Comparison of ENCODE assay signal across 29 cellular contexts in the genomic region with DNA sequence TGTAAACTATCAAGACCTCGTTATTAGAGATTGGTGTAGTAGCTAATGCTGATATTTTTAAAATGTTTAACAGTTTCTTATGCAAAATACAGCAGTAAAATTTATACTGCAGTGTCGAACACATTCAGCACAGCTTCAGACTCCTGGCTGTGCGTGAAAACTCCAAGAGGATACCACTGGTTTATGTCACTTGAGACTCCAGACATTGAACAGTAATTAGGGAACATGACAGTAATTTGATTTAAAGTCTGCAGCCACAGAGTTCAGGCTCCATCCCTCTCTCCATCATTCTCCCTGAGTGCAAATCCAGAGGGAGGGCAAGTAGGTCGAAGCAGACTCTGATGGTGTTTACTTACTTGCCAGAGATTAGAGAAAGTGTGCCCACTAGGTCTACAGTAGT.
"Had no signal": no experiment of that assay in that cellular context is flagged by ENCODE, and none has a peak within 500 bp of the region (broad histone marks: within the 10 kb centered on the region; RNA-seq: fewer than 3 reads in every experiment).

No MANE protein-coding gene starts in this region.

- H3K27me3 ChIP-seq: adrenal gland, ascending aorta, heart left ventricle, left lung, right atrium auricular region, thyroid gland, upper lobe of left lung, vagina had no signal

- H3K36me3 Mint-ChIP-seq: activated naive CD8-positive, alpha-beta T cell treated with anti-CD3 and anti-CD28 coated beads for 36 hours; brain; natural killer cell treated with Interleukin-12 subunit alpha and Interleukin-12 subunit beta and Interleukin-15 and Interleukin-18, amount 100 ng/mL, for 72 hours; stimulated activated memory B cell treated with anti-CD40 and anti-IgM and Interleukin-4, amounts not matched to agents 10 μg/mL and 1 μg/mL and 100 μg/mL, for 72 hours had no signal

- H3K4me1 ChIP-seq: adrenal gland, ascending aorta, foreskin keratinocyte, heart left ventricle, left lung, lower lobe of right lung, right atrium auricular region, thyroid gland, upper lobe of left lung, vagina had no signal

- H3K27ac ChIP-seq: adrenal gland, ascending aorta, foreskin keratinocyte, heart left ventricle, left lung, lower lobe of right lung, right atrium auricular region, thyroid gland, upper lobe of left lung, vagina had no signal

- FAIRE-seq: endothelial cell of umbilical vein had no signal

- H3K9me3 Mint-ChIP-seq: activated naive CD4-positive, alpha-beta T cell treated with anti-CD3 and anti-CD28 coated beads for 36 hours; activated naive CD8-positive, alpha-beta T cell treated with anti-CD3 and anti-CD28 coated beads for 36 hours; activated T-helper 1 cell treated with anti-CD3 and anti-CD28 coated beads, Interleukin-12 subunit alpha, Interleukin-12 subunit beta, Interleukin-2, Interleukin-4 antibody, amounts not matched to agents 30 ng/mL and 10 ng/mL and 1 ng/mL, durations not matched to agents 14 hours and 24 hours and 36 hours; brain; natural killer cell treated with Interleukin-12 subunit alpha and Interleukin-12 subunit beta and Interleukin-15 and Interleukin-18, amount 100 ng/mL, for 72 hours; stimulated activated memory B cell treated with anti-CD40 and anti-IgM and Interleukin-4, amounts not matched to agents 10 μg/mL and 1 μg/mL and 100 μg/mL, for 72 hours; stimulated activated naive CD8-positive, alpha-beta T cell treated with anti-CD3 and anti-CD28 coated beads, Interleukin-15, amount 100 ng/mL, for 72 hours; T-helper 2 cell treated with Interferon-gamma antibody and Interleukin-4, amounts not matched to agents 5 μg/mL and 100 μg/mL, for 36 hours had no signal

- H3K4me3 ChIP-seq: adrenal gland, ascending aorta, heart left ventricle, left lung, lower lobe of right lung, mucosa of descending colon, right atrium auricular region, smooth muscle cell, thyroid gland, upper lobe of left lung, vagina had no signal

- ATAC-seq: foreskin keratinocyte; heart left ventricle; left lung; lower lobe of right lung; mucosa of descending colon; natural killer cell treated with Interleukin-12 subunit alpha and Interleukin-12 subunit beta and Interleukin-15 and Interleukin-18, amount 100 ng/mL, for 72 hours; stimulated activated memory B cell treated with anti-CD40 and anti-IgM and Interleukin-4, amounts not matched to agents 10 μg/mL and 1 μg/mL and 100 μg/mL, for 72 hours; stimulated activated naive CD8-positive, alpha-beta T cell treated with anti-CD3 and anti-CD28 coated beads, Interleukin-15, amount 100 ng/mL, for 72 hours had no signal

- H3K27ac Mint-ChIP-seq: activated naive CD4-positive, alpha-beta T cell treated with anti-CD3 and anti-CD28 coated beads for 36 hours; activated naive CD8-positive, alpha-beta T cell treated with anti-CD3 and anti-CD28 coated beads for 36 hours; activated T-helper 1 cell treated with anti-CD3 and anti-CD28 coated beads, Interleukin-12 subunit alpha, Interleukin-12 subunit beta, Interleukin-2, Interleukin-4 antibody, amounts not matched to agents 30 ng/mL and 10 ng/mL and 1 ng/mL, durations not matched to agents 14 hours and 24 hours and 36 hours; brain; natural killer cell treated with Interleukin-12 subunit alpha and Interleukin-12 subunit beta and Interleukin-15 and Interleukin-18, amount 100 ng/mL, for 72 hours; stimulated activated memory B cell treated with anti-CD40 and anti-IgM and Interleukin-4, amounts not matched to agents 10 μg/mL and 1 μg/mL and 100 μg/mL, for 72 hours; stimulated activated naive CD8-positive, alpha-beta T cell treated with anti-CD3 and anti-CD28 coated beads, Interleukin-15, amount 100 ng/mL, for 72 hours; T-helper 2 cell treated with Interferon-gamma antibody and Interleukin-4, amounts not matched to agents 5 μg/mL and 100 μg/mL, for 36 hours had no signal

- H3K9me3 ChIP-seq: adrenal gland, ascending aorta, heart left ventricle, left lung, lower lobe of right lung, mucosa of descending colon, right atrium auricular region, thyroid gland, upper lobe of left lung, vagina had no signal

- H3K27me3 Mint-ChIP-seq: activated naive CD8-positive, alpha-beta T cell treated with anti-CD3 and anti-CD28 coated beads for 36 hours; brain; natural killer cell treated with Interleukin-12 subunit alpha and Interleukin-12 subunit beta and Interleukin-15 and Interleukin-18, amount 100 ng/mL, for 72 hours; stimulated activated memory B cell treated with anti-CD40 and anti-IgM and Interleukin-4, amounts not matched to agents 10 μg/mL and 1 μg/mL and 100 μg/mL, for 72 hours; stimulated activated naive CD8-positive, alpha-beta T cell treated with anti-CD3 and anti-CD28 coated beads, Interleukin-15, amount 100 ng/mL, for 72 hours had no signal

- H3K36me3 ChIP-seq: adrenal gland, ascending aorta, heart left ventricle, left lung, lower lobe of right lung, right atrium auricular region, thyroid gland, upper lobe of left lung, vagina had no signal

- H3K4me3 Mint-ChIP-seq: activated naive CD4-positive, alpha-beta T cell treated with anti-CD3 and anti-CD28 coated beads for 36 hours; activated naive CD8-positive, alpha-beta T cell treated with anti-CD3 and anti-CD28 coated beads for 36 hours; activated T-helper 1 cell treated with anti-CD3 and anti-CD28 coated beads, Interleukin-12 subunit alpha, Interleukin-12 subunit beta, Interleukin-2, Interleukin-4 antibody, amounts not matched to agents 30 ng/mL and 10 ng/mL and 1 ng/mL, durations not matched to agents 14 hours and 24 hours and 36 hours; brain; natural killer cell treated with Interleukin-12 subunit alpha and Interleukin-12 subunit beta and Interleukin-15 and Interleukin-18, amount 100 ng/mL, for 72 hours; stimulated activated memory B cell treated with anti-CD40 and anti-IgM and Interleukin-4, amounts not matched to agents 10 μg/mL and 1 μg/mL and 100 μg/mL, for 72 hours; stimulated activated naive CD8-positive, alpha-beta T cell treated with anti-CD3 and anti-CD28 coated beads, Interleukin-15, amount 100 ng/mL, for 72 hours; T-helper 2 cell treated with Interferon-gamma antibody and Interleukin-4, amounts not matched to agents 5 μg/mL and 100 μg/mL, for 36 hours had no signal

- DNase-seq: activated CD4-positive, alpha-beta T cell treated with anti-CD3 and anti-CD28 coated beads for 4 hours; activated CD4-positive, alpha-beta T cell treated with anti-CD3 and anti-CD28 coated beads, Interleukin-2, amount 50 U/mL, for 4 hours; activated effector memory CD4-positive, alpha-beta T cell treated with anti-CD3 and anti-CD28 coated beads, Interleukin-2, amount 50 U/mL, for 16 hours; activated naive CD4-positive, alpha-beta T cell treated with anti-CD3 and anti-CD28 coated beads for 36 hours; activated naive CD8-positive, alpha-beta T cell treated with anti-CD3 and anti-CD28 coated beads for 36 hours; adrenal gland; cortex of kidney; foreskin keratinocyte; heart left ventricle; left lung; lower lobe of right lung; mucosa of descending colon; stimulated activated CD4-positive, alpha-beta T cell treated with anti-CD3 and anti-CD28 coated beads, Interleukin-1b, Interleukin-23, amount 100 ng/mL, for 48 hours; stimulated activated CD4-positive, alpha-beta T cell treated with anti-CD3 and anti-CD28 coated beads, Interleukin-4, amount 100 ng/mL, for 4 hours; stimulated activated CD8-positive, alpha-beta memory T cell treated with anti-CD3 and anti-CD28 coated beads, Interleukin-4, amount 100 ng/mL, for 48 hours; stimulated activated naive CD8-positive, alpha-beta T cell treated with anti-CD3 and anti-CD28 coated beads, Interleukin-15, amount 100 ng/mL, for 72 hours; substantia nigra; thyroid gland; upper lobe of left lung had no signal

- H3K4me1 Mint-ChIP-seq: stimulated activated memory B cell treated with anti-CD40 and anti-IgM and Interleukin-4, amounts not matched to agents 10 μg/mL and 1 μg/mL and 100 μg/mL, for 72 hours had no signal
